In the genomic region with DNA sequence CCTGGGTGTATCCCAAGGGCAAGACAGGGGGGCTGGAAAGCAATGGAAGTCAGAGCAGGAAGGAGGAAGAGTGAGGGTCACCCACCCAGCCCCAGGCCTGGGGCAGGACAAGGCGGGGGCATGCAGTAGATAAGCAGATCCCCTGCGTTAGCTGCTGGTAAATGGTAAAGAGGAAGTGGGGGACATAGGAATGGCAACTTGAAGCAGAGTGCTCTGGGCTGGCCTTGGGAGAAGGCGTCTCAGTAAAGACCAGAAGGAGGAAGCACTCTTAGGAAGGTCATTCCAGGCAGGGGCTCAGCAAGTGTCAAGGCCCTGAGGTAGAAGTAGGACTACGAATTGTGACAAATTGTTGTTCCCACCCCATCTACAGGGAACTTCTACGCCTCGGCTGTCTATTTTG, we compare ENCODE assay signal across 1 cellular context.
TF ChIP-seq lines count a peak whose summit lies in the region.

No MANE protein-coding gene starts in this region.

TF ChIP-seq in K562, 482 proteins besides CTCF, POLR2A, EP300 and RAD21:
- TF ChIP-seq PYGO2 (tag; IDR thresholded peaks at IDR 0.05) (no peak), HMG20B (CRISPR knock-in tag; IDR thresholded peaks at IDR 0.05) (no peak), SPI1 (IDR thresholded peaks at IDR 0.05; ENCODE audit: borderline replicate concordance, low read depth, low read length) (peak; percentile 85), JUNB (CRISPR knock-in tag; conservative IDR thresholded peaks at IDR 0.05) (no peak), MYBL2 (IDR thresholded peaks at IDR 0.05; ENCODE audit: low read depth) (no peak), MYBL2 (CRISPR knock-in tag; IDR thresholded peaks at IDR 0.05; ENCODE audit: borderline replicate concordance) (no peak), RFX5 (IDR thresholded peaks at IDR 0.05; ENCODE audit: low read depth, low read length) (no peak), MAFG (tag; conservative IDR thresholded peaks at IDR 0.05) (no peak)
- TF ChIP-seq, protein P1, sequence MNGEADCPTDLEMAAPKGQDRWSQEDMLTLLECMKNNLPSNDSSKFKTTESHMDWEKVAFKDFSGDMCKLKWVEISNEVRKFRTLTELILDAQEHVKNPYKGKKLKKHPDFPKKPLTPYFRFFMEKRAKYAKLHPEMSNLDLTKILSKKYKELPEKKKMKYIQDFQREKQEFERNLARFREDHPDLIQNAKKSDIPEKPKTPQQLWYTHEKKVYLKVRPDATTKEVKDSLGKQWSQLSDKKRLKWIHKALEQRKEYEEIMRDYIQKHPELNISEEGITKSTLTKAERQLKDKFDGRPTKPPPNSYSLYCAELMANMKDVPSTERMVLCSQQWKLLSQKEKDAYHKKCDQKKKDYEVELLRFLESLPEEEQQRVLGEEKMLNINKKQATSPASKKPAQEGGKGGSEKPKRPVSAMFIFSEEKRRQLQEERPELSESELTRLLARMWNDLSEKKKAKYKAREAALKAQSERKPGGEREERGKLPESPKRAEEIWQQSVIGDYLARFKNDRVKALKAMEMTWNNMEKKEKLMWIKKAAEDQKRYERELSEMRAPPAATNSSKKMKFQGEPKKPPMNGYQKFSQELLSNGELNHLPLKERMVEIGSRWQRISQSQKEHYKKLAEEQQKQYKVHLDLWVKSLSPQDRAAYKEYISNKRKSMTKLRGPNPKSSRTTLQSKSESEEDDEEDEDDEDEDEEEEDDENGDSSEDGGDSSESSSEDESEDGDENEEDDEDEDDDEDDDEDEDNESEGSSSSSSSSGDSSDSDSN (IDR thresholded peaks at IDR 0.05; ENCODE audit: borderline replicate concordance in 1 of 2, low read depth in 2 of 2, low read length in 2 of 2): no peak
